9 cellular contexts compared by ENCODE assay signal in the genomic region with DNA sequence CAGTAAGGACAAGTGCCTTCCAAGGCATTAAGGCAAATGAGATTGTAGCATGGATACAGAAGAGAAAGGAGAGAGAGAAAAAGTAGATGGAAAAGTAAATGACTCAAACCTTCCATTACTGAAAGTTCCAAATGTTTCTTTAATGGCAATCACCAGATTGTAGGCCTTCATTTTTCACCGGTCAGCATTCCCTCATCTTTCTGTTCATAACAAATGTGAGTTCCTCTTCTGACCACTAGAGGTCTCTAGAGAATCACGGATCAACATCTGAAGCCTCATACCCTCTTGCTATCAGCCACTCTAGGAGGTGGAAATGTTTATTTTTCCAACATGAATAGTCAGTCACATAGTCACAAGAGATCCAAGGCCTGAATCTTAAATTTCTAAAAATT.
DNase-seq lines count a peak whose midpoint lies in the region; ATAC-seq, FAIRE-seq and TF ChIP-seq lines count a peak whose summit lies in the region.
"Had no signal": no experiment of that assay in that cellular context is flagged by ENCODE, and none has a peak within 500 bp of the region (broad histone marks: within the 10 kb centered on the region; RNA-seq: fewer than 3 reads in every experiment).

No MANE protein-coding gene starts in this region.

- no peak overlapping the region for H3K9ac ChIP-seq in HepG2 (ENCODE audit: insufficient read depth, low read depth, low read length)
- H3K9ac ChIP-seq: BLaER1 treated with 17β-estradiol and CSF1 and Interleukin-3, amounts not matched to agents 10 nM and 100 nM had no signal

- no peaks in the 10 kb centered on the region for H3K36me3 ChIP-seq in HepG2 (replicated peaks in 1 of 2; ENCODE audit: control insufficient read depth in 1 of 2, insufficient read depth in 2 of 2, low read length in 2 of 2)
- H3K36me3 ChIP-seq in upper lobe of right lung: no peaks in the 10 kb centered on the region
- H3K36me3 ChIP-seq: BLaER1 treated with 17β-estradiol and CSF1 and Interleukin-3, amounts not matched to agents 10 nM and 100 nM had no signal

- no peak overlapping the region for H3K4me3 Mint-ChIP-seq in chondrocyte (ENCODE audit: unreplicated experiment)

- H3K4me3 ChIP-seq in HepG2 (replicated peaks in 1 of 3; ENCODE audit: insufficient read depth in 1 of 3, low read depth in 2 of 3, low read length in 3 of 3) (no peak overlapping the region), upper lobe of right lung (no peak overlapping the region)
- H3K4me3 ChIP-seq: BLaER1 treated with 17β-estradiol and CSF1 and Interleukin-3, amounts not matched to agents 10 nM and 100 nM had no signal

- no peaks in the 10 kb centered on the region for H3K36me3 Mint-ChIP-seq in chondrocyte (ENCODE audit: low read depth)

- FAIRE-seq in HepG2 (lab: Jason Lieb, UNC): peak; percentile 81

- peaks cover 62% of the 10 kb centered on the region for H3K4me1 Mint-ChIP-seq in chondrocyte (ENCODE audit: low read depth)

- TF ChIP-seq POLR2A in HepG2 (IDR thresholded peaks at IDR 0.05; ENCODE audit: insufficient read depth in 1 of 2, low read depth in 2 of 2, low read length in 2 of 2): no peak

- H3K9me3 ChIP-seq in HepG2 (ENCODE audit: low read length) (no peaks in the 10 kb centered on the region), upper lobe of right lung (no peaks in the 10 kb centered on the region)
- H3K9me3 ChIP-seq: BLaER1 treated with 17β-estradiol and CSF1 and Interleukin-3, amounts not matched to agents 10 nM and 100 nM had no signal

- no TSS peak for BruUV-seq in HepG2 (replicated peaks; lab: Mats Ljungman, UMichigan)

- no peak overlapping the region for H3K4me2 ChIP-seq in HepG2 (ENCODE audit: low read depth, low read length)

- no peaks in the 10 kb centered on the region for H3K79me2 ChIP-seq in HepG2 (ENCODE audit: insufficient read depth, low read length)

- peak; percentile 89 for TF ChIP-seq CTCF in chondrocyte (IDR thresholded peaks at IDR 0.05)
- peak; percentile 88 for TF ChIP-seq CTCF in HepG2 (CRISPR knock-in tag; IDR thresholded peaks at IDR 0.05)
- peak; percentile 80 for TF ChIP-seq CTCF in upper lobe of right lung (IDR thresholded peaks at IDR 0.05)

- H3K27me3 Mint-ChIP-seq in chondrocyte (ENCODE audit: low read depth): no peaks in the 10 kb centered on the region

- CTCF ChIA-PET in HepG2 (lab: Yijun Ruan, JAX; ENCODE audit: low intra/inter-chr PET ratio, low total read pairs): interaction anchor here (1.2 to 2.5 kb wide), 3 partner anchors 290 to 1079 kb away, joined by 5 to 10 read pairs (median 9); no protein-coding TSS in a partner anchor

- DNase-seq in NCI-H187 treated with DMSO at 0.1 percent for 48 hours (lab: John Stamatoyannopoulos, UW) (peak; percentile 23), NCI-H187 (lab: John Stamatoyannopoulos, UW) (no peak), NOMO-1 treated with dmso at 0.1 percent for 144 hours (lab: John Stamatoyannopoulos, UW; ENCODE audit: unreplicated experiment) (peak; percentile 34), chondrocyte (ENCODE audit: low spot score) (no peak), HepG2 (ENCODE audit: low spot score) (peak; percentile 73), upper lobe of right lung (no peak)

- H2AFZ ChIP-seq in HepG2 (ENCODE audit: low read length): no peak overlapping the region

- H3K27me3 ChIP-seq in HepG2 (ENCODE audit: control insufficient read depth in 1 of 2, insufficient read depth in 2 of 2, low read length in 2 of 2): peaks cover 0 to 7% of the 10 kb centered on the region in 2 experiments; a peak in 1 of 5 replicates
- no peaks in the 10 kb centered on the region for H3K27me3 ChIP-seq in upper lobe of right lung
- H3K27me3 ChIP-seq: BLaER1 treated with 17β-estradiol and CSF1 and Interleukin-3, amounts not matched to agents 10 nM and 100 nM had no signal

- H3K27ac ChIP-seq in HepG2 (ENCODE audit: extremely low read length, insufficient read depth, low read length): no peak overlapping the region
- no peak overlapping the region for H3K27ac ChIP-seq in upper lobe of right lung
- H3K27ac ChIP-seq: BLaER1 treated with 17β-estradiol and CSF1 and Interleukin-3, amounts not matched to agents 10 nM and 100 nM had no signal

- TF ChIP-seq EP300 in HepG2 (IDR thresholded peaks at IDR 0.05; ENCODE audit: low read depth in 2 of 2, low read length in 2 of 2): no peak; a peak in 1 of 4 replicates
- TF ChIP-seq EP300 in HepG2 (CRISPR knock-in tag; IDR thresholded peaks at IDR 0.05; ENCODE audit: borderline replicate concordance): no peak

- intact Hi-C loops in HepG2 (cut with micrococcal nuclease; ENCODE audit: unreplicated experiment): loop anchor here (1.0 to 10.0 kb wide), 7 partner anchors 143 to 1211 kb away; a partner anchor contains a TSS
- intact Hi-C loops in upper lobe of right lung (cut with DNase I): no loop called here

- peak; percentile 72 for TF ChIP-seq RAD21 in HepG2 (CRISPR knock-in tag; IDR thresholded peaks at IDR 0.05)

- 4% methylated on average over 2 of the region's 2 CpGs for WGBS in HepG2 (ENCODE audit: low lambda C conversion rate)

- H3K4me1 ChIP-seq in HepG2 (ENCODE audit: insufficient read depth, low read length) (peaks cover 22% of the 10 kb centered on the region), upper lobe of right lung (peaks cover 21% of the 10 kb centered on the region)

- POLR2A ChIA-PET in HepG2 (lab: Yijun Ruan, JAX): no interaction called here

- H3K27ac Mint-ChIP-seq in chondrocyte (ENCODE audit: unreplicated experiment): peak overlapping the region; percentile 53

- no peaks in the 10 kb centered on the region for H4K20me1 ChIP-seq in HepG2 (ENCODE audit: insufficient read depth, low read length)
- H4K20me1 ChIP-seq: BLaER1 treated with 17β-estradiol and CSF1 and Interleukin-3, amounts not matched to agents 10 nM and 100 nM had no signal

- in situ Hi-C loops in HepG2 (cut with HindIII; ENCODE audit: extremely low pct_ligation_motif_present, low pct_unique_long_range_greater_than_20kb): loop anchor here (5.0 to 25.0 kb wide), 4 partner anchors 286 to 1211 kb away; a partner anchor contains a TSS

- ATAC-seq in GM21367 (IDR thresholded peaks at IDR 0.05; ENCODE audit: unreplicated experiment) (peak; percentile 84), HG03565 (IDR thresholded peaks at IDR 0.05; ENCODE audit: unreplicated experiment) (peak; percentile 84), HepG2 (peak; percentile 88), upper lobe of right lung (peak; percentile 94)

- peaks cover 2% of the 10 kb centered on the region for H3K9me3 Mint-ChIP-seq in chondrocyte (ENCODE audit: low read depth)

TF ChIP-seq in HepG2, 621 proteins besides CTCF, POLR2A, EP300 and RAD21 (continues in another document):
- TF ChIP-seq TEAD3 (CRISPR knock-in tag; optimal IDR thresholded peaks at IDR 0.05; ENCODE audit: borderline replicate concordance) (peak; percentile 19), ZNF3 (CRISPR knock-in tag; IDR thresholded peaks at IDR 0.05) (peak; percentile 99), EEA1 (CRISPR knock-in tag; IDR thresholded peaks at IDR 0.05; ENCODE audit: borderline replicate concordance) (no peak), ZNF850 (CRISPR knock-in tag; conservative IDR thresholded peaks at IDR 0.05) (no peak), GATAD2A (CRISPR knock-in tag; IDR thresholded peaks at IDR 0.05) (0 out of 2 replicates have a peak, but pooled peaks have one; percentile 34), PHB2 (IDR thresholded peaks at IDR 0.05; ENCODE audit: partially characterized antibody) (no peak), ZNF180 (CRISPR knock-in tag; IDR thresholded peaks at IDR 0.05; ENCODE audit: borderline replicate concordance, low read depth) (no peak), MAFF (IDR thresholded peaks at IDR 0.05; ENCODE audit: low read depth, low read length) (peak; percentile 45; the same call in 1 of the 2 replicates), SMC3 (IDR thresholded peaks at IDR 0.05; ENCODE audit: low read length) (peak; percentile 83)
- TF ChIP-seq, protein P1, sequence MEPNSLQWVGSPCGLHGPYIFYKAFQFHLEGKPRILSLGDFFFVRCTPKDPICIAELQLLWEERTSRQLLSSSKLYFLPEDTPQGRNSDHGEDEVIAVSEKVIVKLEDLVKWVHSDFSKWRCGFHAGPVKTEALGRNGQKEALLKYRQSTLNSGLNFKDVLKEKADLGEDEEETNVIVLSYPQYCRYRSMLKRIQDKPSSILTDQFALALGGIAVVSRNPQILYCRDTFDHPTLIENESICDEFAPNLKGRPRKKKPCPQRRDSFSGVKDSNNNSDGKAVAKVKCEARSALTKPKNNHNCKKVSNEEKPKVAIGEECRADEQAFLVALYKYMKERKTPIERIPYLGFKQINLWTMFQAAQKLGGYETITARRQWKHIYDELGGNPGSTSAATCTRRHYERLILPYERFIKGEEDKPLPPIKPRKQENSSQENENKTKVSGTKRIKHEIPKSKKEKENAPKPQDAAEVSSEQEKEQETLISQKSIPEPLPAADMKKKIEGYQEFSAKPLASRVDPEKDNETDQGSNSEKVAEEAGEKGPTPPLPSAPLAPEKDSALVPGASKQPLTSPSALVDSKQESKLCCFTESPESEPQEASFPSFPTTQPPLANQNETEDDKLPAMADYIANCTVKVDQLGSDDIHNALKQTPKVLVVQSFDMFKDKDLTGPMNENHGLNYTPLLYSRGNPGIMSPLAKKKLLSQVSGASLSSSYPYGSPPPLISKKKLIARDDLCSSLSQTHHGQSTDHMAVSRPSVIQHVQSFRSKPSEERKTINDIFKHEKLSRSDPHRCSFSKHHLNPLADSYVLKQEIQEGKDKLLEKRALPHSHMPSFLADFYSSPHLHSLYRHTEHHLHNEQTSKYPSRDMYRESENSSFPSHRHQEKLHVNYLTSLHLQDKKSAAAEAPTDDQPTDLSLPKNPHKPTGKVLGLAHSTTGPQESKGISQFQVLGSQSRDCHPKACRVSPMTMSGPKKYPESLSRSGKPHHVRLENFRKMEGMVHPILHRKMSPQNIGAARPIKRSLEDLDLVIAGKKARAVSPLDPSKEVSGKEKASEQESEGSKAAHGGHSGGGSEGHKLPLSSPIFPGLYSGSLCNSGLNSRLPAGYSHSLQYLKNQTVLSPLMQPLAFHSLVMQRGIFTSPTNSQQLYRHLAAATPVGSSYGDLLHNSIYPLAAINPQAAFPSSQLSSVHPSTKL (CRISPR knock-in tag; IDR thresholded peaks at IDR 0.05): peak; percentile 15; the same call in 1 of the 2 replicates
- TF ChIP-seq, protein P2, sequence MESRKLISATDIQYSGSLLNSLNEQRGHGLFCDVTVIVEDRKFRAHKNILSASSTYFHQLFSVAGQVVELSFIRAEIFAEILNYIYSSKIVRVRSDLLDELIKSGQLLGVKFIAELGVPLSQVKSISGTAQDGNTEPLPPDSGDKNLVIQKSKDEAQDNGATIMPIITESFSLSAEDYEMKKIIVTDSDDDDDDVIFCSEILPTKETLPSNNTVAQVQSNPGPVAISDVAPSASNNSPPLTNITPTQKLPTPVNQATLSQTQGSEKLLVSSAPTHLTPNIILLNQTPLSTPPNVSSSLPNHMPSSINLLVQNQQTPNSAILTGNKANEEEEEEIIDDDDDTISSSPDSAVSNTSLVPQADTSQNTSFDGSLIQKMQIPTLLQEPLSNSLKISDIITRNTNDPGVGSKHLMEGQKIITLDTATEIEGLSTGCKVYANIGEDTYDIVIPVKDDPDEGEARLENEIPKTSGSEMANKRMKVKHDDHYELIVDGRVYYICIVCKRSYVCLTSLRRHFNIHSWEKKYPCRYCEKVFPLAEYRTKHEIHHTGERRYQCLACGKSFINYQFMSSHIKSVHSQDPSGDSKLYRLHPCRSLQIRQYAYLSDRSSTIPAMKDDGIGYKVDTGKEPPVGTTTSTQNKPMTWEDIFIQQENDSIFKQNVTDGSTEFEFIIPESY (CRISPR knock-in tag; IDR thresholded peaks at IDR 0.05): no peak

Comparison
In these comparisons a context has a peak if more than half of its experiments do, and no peak if none do; other contexts are left out.
1. DNase-seq: peak in NCI-H187 treated with DMSO at 0.1 percent for 48 hours (single experiment), NOMO-1 treated with dmso at 0.1 percent for 144 hours (single experiment) and HepG2 (single experiment); none in NCI-H187 (0 of 2), chondrocyte (single experiment) and upper lobe of right lung (single experiment).
2. Peak in every context shown above with its lines, with median percentiles within 50 percentile points of each other: ATAC-seq and CTCF ChIP-seq.